17 cellular contexts compared by ENCODE assay signal in genomic region chr11:121636341-121637176, GRCh38.
"Had no signal": no experiment of that assay in that cellular context is flagged by ENCODE, and none has a peak within 500 bp of the region (broad histone marks: within the 10 kb centered on the region; RNA-seq: fewer than 3 reads in every experiment).

No MANE protein-coding gene starts in this region.

- H3K9me3 ChIP-seq: body of pancreas, left lung, sigmoid colon, thoracic aorta, upper lobe of left lung had no signal

- ATAC-seq: activated CD8-positive, alpha-beta T cell treated with anti-CD3 and anti-CD28 coated beads for 36 hours; body of pancreas; left lung; stimulated activated memory B cell treated with anti-CD40 and anti-IgM and Interleukin-4, amounts not matched to agents 10 μg/mL and 1 μg/mL and 100 μg/mL, for 72 hours had no signal

- H3K27me3 ChIP-seq: body of pancreas, left lung, sigmoid colon, upper lobe of left lung had no signal

- H3K9ac ChIP-seq: parathyroid adenoma had no signal

- FAIRE-seq: kidney had no signal

- H2AFZ ChIP-seq: parathyroid adenoma had no signal

- H3K27ac ChIP-seq: body of pancreas, left lung, parathyroid adenoma, sigmoid colon, thoracic aorta, upper lobe of left lung had no signal

- DNase-seq: activated CD4-positive, alpha-beta T cell treated with anti-CD3 and anti-CD28 coated beads, Interleukin-2, amount 10 ng/mL, durations not matched to agents 24 days and 14 days; activated CD8-positive, alpha-beta T cell treated with anti-CD3 and anti-CD28 coated beads for 36 hours; activated naive CD4-positive, alpha-beta T cell treated with anti-CD3 and anti-CD28 coated beads for 36 hours; activated T-cell treated with anti-CD3 and anti-CD28 coated beads, Interleukin-2, amount 50 U/mL, for 1 hour; body of pancreas; dermis blood vessel endothelial cell; effector memory CD4-positive, alpha-beta T cell; foreskin melanocyte; kidney; left lung; midbrain; sigmoid colon; stimulated activated CD4-positive, alpha-beta T cell treated with anti-CD3 and anti-CD28 coated beads, Interleukin-4, amount 100 ng/mL, for 4 hours; upper lobe of left lung had no signal

- H3K36me3 ChIP-seq: sigmoid colon, thoracic aorta, upper lobe of left lung had no signal

- H3K4me1 ChIP-seq: body of pancreas, left lung, parathyroid adenoma, sigmoid colon, upper lobe of left lung had no signal

- H3K4me3 ChIP-seq: body of pancreas, left lung, sigmoid colon, thoracic aorta, upper lobe of left lung had no signal

- H3K79me2 ChIP-seq: parathyroid adenoma had no signal
